In genomic region chr2:237295889-237296480, GRCh38 we compare ENCODE assay signal across 23 cellular contexts.
A peak's percentile ranks its signal among the peaks of the same experiment; 100 is the strongest.
DNase-seq lines count a peak whose midpoint lies in the region; ATAC-seq, FAIRE-seq and TF ChIP-seq lines count a peak whose summit lies in the region.
"Had no signal": no experiment of that assay in that cellular context is flagged by ENCODE, and none has a peak within 500 bp of the region (broad histone marks: within the 10 kb centered on the region; RNA-seq: fewer than 3 reads in every experiment).

No MANE protein-coding gene starts in this region.

- no peaks in the 10 kb centered on the region for H3K27me3 Mint-ChIP-seq in chondrocyte (ENCODE audit: low read depth)

- intact Hi-C loops in stomach (cut with DNase I; ENCODE audit: low total_unique reads) = no loop called here

- WGBS in GM23248 (ENCODE audit: low coverage in 1 of 2, low lambda C conversion rate in 2 of 2, missing lambda C conversion rate in 2 of 2), 2 experiments = 98 to 99% methylated on average over 10 of the region's 10 CpGs
- WGBS in mesenchymal stem cell = 97% methylated on average over 10 of the region's 10 CpGs
- WGBS in stomach, 5 donors = 90 to 96% (median 96%) methylated on average over 10 of the region's 10 CpGs

- H3K27ac ChIP-seq in GM23248 (peak overlapping the region; percentile 78; the same call in 1 of the 2 replicates), mesenchymal stem cell (ENCODE audit: low read length, poor library complexity, severe bottlenecking) (peak overlapping the region; percentile 23), stomach (peak overlapping the region in 3 of 5 donors; percentile 4 to 63 (median 42))
- H3K27ac ChIP-seq: parathyroid adenoma had no signal

- no peaks in the 10 kb centered on the region for H3K36me3 Mint-ChIP-seq in chondrocyte (ENCODE audit: low read depth)
- H3K36me3 Mint-ChIP-seq: CD14-positive monocyte had no signal

- peak overlapping the region; percentile 71 to 91 for H2BK12ac ChIP-seq in mesenchymal stem cell (ENCODE audit: low read length in 2 of 2)

- no peak overlapping the region for H3K14ac ChIP-seq in mesenchymal stem cell (ENCODE audit: low read length in 2 of 2)

- H4K91ac ChIP-seq in mesenchymal stem cell (ENCODE audit: low read length) = peak overlapping the region; percentile 67

- in situ Hi-C loops in GM23248 (cut with MboI) = no loop called here

- H3K9me3 Mint-ChIP-seq in chondrocyte (ENCODE audit: low read depth) = no peaks in the 10 kb centered on the region
- H3K9me3 Mint-ChIP-seq: T-helper 1 cell treated with Interleukin-12 subunit alpha and Interleukin-12 subunit beta and Interleukin-4 antibody, amounts not matched to agents 30 μg/mL and 1 μg/mL, for 36 hours had no signal

- H3K36me3 ChIP-seq in GM23248 (ENCODE audit: low read depth) = no peaks in the 10 kb centered on the region
- no peaks in the 10 kb centered on the region for H3K36me3 ChIP-seq in mesenchymal stem cell (ENCODE audit: control insufficient read depth in 1 of 2, insufficient read depth in 2 of 2, low read depth in 1 of 2, low read length in 2 of 2)
- no peaks in the 10 kb centered on the region for H3K36me3 ChIP-seq in stomach
- H3K36me3 ChIP-seq: adrenal gland, left ventricle myocardium inferior had no signal

- peak overlapping the region; percentile 63 for H4K8ac ChIP-seq in mesenchymal stem cell (ENCODE audit: low read length)

- H4K20me1 ChIP-seq in GM23248 (ENCODE audit: insufficient read depth) = no peaks in the 10 kb centered on the region

- no peaks in the 10 kb centered on the region for H3K79me1 ChIP-seq in mesenchymal stem cell (replicated peaks; ENCODE audit: low read length, poor library complexity, severe bottlenecking)

- no peak overlapping the region for H3K4me3 Mint-ChIP-seq in chondrocyte (ENCODE audit: unreplicated experiment)
- H3K4me3 Mint-ChIP-seq: CD14-positive monocyte; nephron progenitor cell; T-helper 1 cell treated with Interleukin-12 subunit alpha and Interleukin-12 subunit beta and Interleukin-4 antibody, amounts not matched to agents 30 μg/mL and 1 μg/mL, for 36 hours had no signal

- H3K9ac ChIP-seq in GM23248 = no peak overlapping the region
- peak overlapping the region; percentile 78 for H3K9ac ChIP-seq in mesenchymal stem cell (ENCODE audit: low read length)
- H3K9ac ChIP-seq: parathyroid adenoma had no signal

- H3K4me3 ChIP-seq in GM23248 (no peak overlapping the region), mesenchymal stem cell (ENCODE audit: insufficient read depth in 1 of 2, low read depth in 1 of 2, low read length in 2 of 2) (no peak overlapping the region), stomach (no peak overlapping the region)
- H3K4me3 ChIP-seq: adrenal gland, left ventricle myocardium inferior had no signal

- no peak for ATAC-seq in HG03039 (IDR thresholded peaks at IDR 0.05; ENCODE audit: unreplicated experiment)
- ATAC-seq: esophagus mucosa had no signal

- peak overlapping the region; percentile 22 for H2BK120ac ChIP-seq in mesenchymal stem cell (ENCODE audit: low read depth, low read length)

- TF ChIP-seq POLR2A in stomach (IDR thresholded peaks at IDR 0.05) = no peak

- peak overlapping the region; percentile 31 for H2AK5ac ChIP-seq in mesenchymal stem cell (ENCODE audit: low read length, severe bottlenecking)

- H2BK5ac ChIP-seq in mesenchymal stem cell (ENCODE audit: low read depth, low read length, poor library complexity, severe bottlenecking) = no peak overlapping the region

- H3K4me2 ChIP-seq in GM23248 (ENCODE audit: unreplicated experiment) = no peak overlapping the region
- no peak overlapping the region for H3K4me2 ChIP-seq in mesenchymal stem cell (ENCODE audit: low read length, poor library complexity, severe bottlenecking)

- H3F3A ChIP-seq in GM23248 (ENCODE audit: insufficient read depth) = peaks cover 80% of the 10 kb centered on the region

- H3K9me3 ChIP-seq in GM23248 (ENCODE audit: low read depth) (no peaks in the 10 kb centered on the region), mesenchymal stem cell (ENCODE audit: control insufficient read depth, low read length) (no peaks in the 10 kb centered on the region), stomach (no peaks in the 10 kb centered on the region)
- H3K9me3 ChIP-seq: adrenal gland had no signal

- DNase-seq in GM23248 = no peak
- peak; percentile 49 for DNase-seq in SK-N-DZ (ENCODE audit: low spot score)
- DNase-seq in mesenchymal stem cell = no peak
- no peak for DNase-seq in stomach
- DNase-seq in NOMO-1 treated with DMSO at 0.1 percent for 48 hours (lab: John Stamatoyannopoulos, UW; ENCODE audit: unreplicated experiment) = no peak
- DNase-seq in chondrocyte (ENCODE audit: low spot score) = no peak
- DNase-seq in HTR-8/SVneo (ENCODE audit: insufficient read length, low spot score) = no peak
- DNase-seq: activated gamma-delta T cell treated with Interleukin-2 at 50 U/mL for 16 hours; activated T-cell treated with anti-CD3 and anti-CD28 coated beads, Interleukin-2, amount 50 U/mL, for 1 hour; adrenal gland; cortex of kidney; KG1; left ventricle myocardium inferior; NCI-H1436 treated with DMSO at 0.1 percent for 48 hours; NCI-H446 treated with DMSO at 0.1 percent for 48 hours; nephron progenitor cell; OCI-M1 had no signal

- peaks cover 75% of the 10 kb centered on the region for H3K4me1 Mint-ChIP-seq in chondrocyte (ENCODE audit: low read depth)

- no peaks in the 10 kb centered on the region for H3K9me2 ChIP-seq in GM23248 (ENCODE audit: insufficient read depth)

- no peak overlapping the region for H2BK15ac ChIP-seq in mesenchymal stem cell (ENCODE audit: low read depth, poor library complexity, severe bottlenecking)

- no peak for TF ChIP-seq EP300 in stomach (IDR thresholded peaks at IDR 0.05)

- no peak overlapping the region for H3K27ac Mint-ChIP-seq in chondrocyte (ENCODE audit: unreplicated experiment)
- H3K27ac Mint-ChIP-seq: CD14-positive monocyte; T-helper 1 cell treated with Interleukin-12 subunit alpha and Interleukin-12 subunit beta and Interleukin-4 antibody, amounts not matched to agents 30 μg/mL and 1 μg/mL, for 36 hours had no signal

- no peak for TF ChIP-seq CTCF in stomach (IDR thresholded peaks at IDR 0.05)
- TF ChIP-seq CTCF in chondrocyte (IDR thresholded peaks at IDR 0.05) = no peak

- no peaks in the 10 kb centered on the region for H3K27me3 ChIP-seq in GM23248 (replicated peaks; ENCODE audit: insufficient read depth)
- H3K27me3 ChIP-seq in mesenchymal stem cell (ENCODE audit: control insufficient read depth in 1 of 2, insufficient read depth in 1 of 2, low read length in 2 of 2) = no peaks in the 10 kb centered on the region
- H3K27me3 ChIP-seq in stomach = no peaks in the 10 kb centered on the region
- H3K27me3 ChIP-seq: adrenal gland had no signal

- H2AFZ ChIP-seq in GM23248 (no peak overlapping the region), mesenchymal stem cell (ENCODE audit: low read depth, low read length) (no peak overlapping the region)
- H2AFZ ChIP-seq: parathyroid adenoma had no signal

- no peaks in the 10 kb centered on the region for H3K79me2 ChIP-seq in GM23248 (ENCODE audit: insufficient read depth)
- H3K79me2 ChIP-seq: parathyroid adenoma had no signal

- H3K4me1 ChIP-seq in GM23248 (ENCODE audit: insufficient read depth) (peaks cover 63% of the 10 kb centered on the region), mesenchymal stem cell (ENCODE audit: control insufficient read depth, insufficient read depth, low read depth, low read length) (peaks cover 23% of the 10 kb centered on the region), stomach (peaks cover 0 to 44% (median 18%) of the 10 kb centered on the region in 4 donors)

- no peak overlapping the region for H3K23ac ChIP-seq in mesenchymal stem cell (ENCODE audit: low read length in 2 of 2)

- no peak for FAIRE-seq in HTR-8/SVneo (lab: Jason Lieb, UNC)
- FAIRE-seq: islet of Langerhans had no signal

- H3K18ac ChIP-seq in mesenchymal stem cell (ENCODE audit: low read depth in 1 of 2, low read length in 2 of 2) = peak overlapping the region; percentile 65 to 93

- H3K4ac ChIP-seq in mesenchymal stem cell (ENCODE audit: low read depth in 1 of 2, low read length in 2 of 2) = peak overlapping the region; percentile 42

Comparison
In these comparisons a context has a peak if more than half of its experiments do, and no peak if none do; other contexts are left out.
1. H3K27ac ChIP-seq: peak in every context shown above with its lines; median percentile 78 in GM23248; 42 in stomach; 23 in mesenchymal stem cell.